ENCODE assay signal across 20 cellular contexts in the genomic region with DNA sequence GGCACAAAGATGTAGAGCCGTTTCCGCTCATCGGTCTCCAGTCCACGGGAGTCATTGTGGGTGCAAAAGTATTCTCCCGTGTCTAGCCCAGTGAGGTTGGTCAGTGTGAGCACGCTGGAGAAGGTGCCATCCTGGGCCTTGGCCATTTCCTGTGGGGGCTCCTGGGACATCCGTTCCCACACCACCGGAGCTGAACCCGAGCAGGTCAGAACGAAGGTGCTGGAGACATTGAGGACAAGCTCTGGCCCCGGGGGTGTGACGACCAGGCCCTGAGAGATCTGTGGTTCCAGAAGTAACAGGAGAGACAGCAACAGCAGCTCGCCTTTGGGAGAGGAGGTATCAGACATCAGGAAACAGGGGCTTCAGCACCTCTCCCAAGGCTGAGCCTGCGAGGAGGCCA. TPM values are rescaled to one million over a fixed set of nuclear protein-coding genes. Genes with fewer than 3 reads are reported as not detected.
DNase-seq lines count a peak whose midpoint lies in the region; ATAC-seq and TF ChIP-seq lines count a peak whose summit lies in the region.
"Had no signal": no experiment of that assay in that cellular context is flagged by ENCODE, and none has a peak within 500 bp of the region (broad histone marks: within the 10 kb centered on the region; RNA-seq: fewer than 3 reads in every experiment).

No MANE protein-coding gene starts in this region.

- H3K9ac ChIP-seq in fibroblast of lung (ENCODE audit: insufficient read depth, low read length), result peak overlapping the region; percentile 13

- H3K4me2 ChIP-seq in fibroblast of lung (ENCODE audit: extremely low read depth, insufficient read depth, low read length) (no peak overlapping the region), osteoblast (ENCODE audit: insufficient read depth, low read length) (no peak overlapping the region)

- H2AFZ ChIP-seq in fibroblast of lung (ENCODE audit: low read length) (no peak overlapping the region), osteoblast (ENCODE audit: low read length) (no peak overlapping the region)

- WGBS in tibial nerve, 2 donors, result 71 to 87% methylated on average over 14 of the region's 14 CpGs

- TF ChIP-seq CTCF in ascending aorta (IDR thresholded peaks at IDR 0.05), result no peak
- no peak for TF ChIP-seq CTCF in fibroblast of lung (conservative IDR thresholded peaks at IDR 0.05 in 1 of 2, IDR thresholded peaks at IDR 0.05 in 1 of 2; ENCODE audit: low read depth in 1 of 2, low read length in 2 of 2)
- no peak for TF ChIP-seq CTCF in osteoblast (IDR thresholded peaks at IDR 0.05; ENCODE audit: extremely low read depth, low read depth, low read length)
- TF ChIP-seq CTCF in tibial nerve (IDR thresholded peaks at IDR 0.05), result no peak

- H3K4me1 ChIP-seq in ascending aorta (peaks cover 57 to 89% of the 10 kb centered on the region in 2 donors), fibroblast of lung (ENCODE audit: control insufficient read depth, extremely low read depth, insufficient read depth, low read length) (peaks cover 85% of the 10 kb centered on the region), osteoblast (ENCODE audit: insufficient read depth, low read length) (peaks cover 65% of the 10 kb centered on the region), tibial nerve (peaks cover 0 to 94% (median 47%) of the 10 kb centered on the region in 4 donors)

- H3K36me3 ChIP-seq in ascending aorta (peaks cover 21 to 56% of the 10 kb centered on the region in 2 donors), fibroblast of lung (ENCODE audit: control insufficient read depth, insufficient read depth, low read length) (peaks cover 42% of the 10 kb centered on the region), osteoblast (ENCODE audit: insufficient read depth, low read length) (peaks cover 59% of the 10 kb centered on the region), tibial nerve (peaks cover 0 to 63% (median 0%) of the 10 kb centered on the region in 3 donors)

- H4K20me1 ChIP-seq in fibroblast of lung (ENCODE audit: control insufficient read depth, extremely low read depth, insufficient read depth, low read length), result no peaks in the 10 kb centered on the region
- H4K20me1 ChIP-seq in osteoblast (ENCODE audit: insufficient read depth, low read length), result no peaks in the 10 kb centered on the region

- DNase-seq in ascending aorta (ENCODE audit: low spot score in 2 of 2) (no peak), fibroblast of lung (ENCODE audit: low read depth in 2 of 2) (no peak), osteoblast (ENCODE audit: insufficient read length, low spot score, missing footprints) (peak; percentile 30), tibial nerve (ENCODE audit: low spot score in 2 of 2) (no peak), NK-92 (lab: John Stamatoyannopoulos, UW; ENCODE audit: unreplicated experiment) (no peak), NCI-H1930 (lab: John Stamatoyannopoulos, UW) (no peak)
- DNase-seq: activated CD4-positive, alpha-beta memory T cell treated with anti-CD3 and anti-CD28 coated beads for 36 hours; activated T-cell treated with anti-CD3 and anti-CD28 coated beads, Interleukin-2, amount 50 U/mL, for 1 hour; AML-193; brain microvascular endothelial cell; COR-L47; glutamatergic neuron; MG63; naive thymus-derived CD8-positive, alpha-beta T cell; NCI-H1694 treated with DMSO at 0.1 percent for 48 hours had no signal

- H3K27ac ChIP-seq in ascending aorta, result peak overlapping the region; percentile 98 to 99
- H3K27ac ChIP-seq in fibroblast of lung (ENCODE audit: insufficient read depth, low read length), result peak overlapping the region; percentile 99
- peak overlapping the region; percentile 60 for H3K27ac ChIP-seq in osteoblast (ENCODE audit: low read depth, low read length)
- peak overlapping the region in 3 of 4 donors; percentile 60 to 99 (median 97) for H3K27ac ChIP-seq in tibial nerve
- H3K27ac ChIP-seq: brain microvascular endothelial cell had no signal

- H3K79me2 ChIP-seq in fibroblast of lung (ENCODE audit: control insufficient read depth, insufficient read depth, low read length) (peaks cover 66% of the 10 kb centered on the region), osteoblast (ENCODE audit: insufficient read depth, low read length) (peaks cover 55% of the 10 kb centered on the region)

- intact Hi-C loops in ascending aorta (cut with DNase I), result loop anchor here (10.0 kb wide), 1 partner anchor 1539 kb away; no protein-coding TSS in a partner anchor

- no peak for TF ChIP-seq POLR2A in tibial nerve (IDR thresholded peaks at IDR 0.05)

- no peaks in the 10 kb centered on the region for H3K9me3 ChIP-seq in ascending aorta
- H3K9me3 ChIP-seq in fibroblast of lung (ENCODE audit: control insufficient read depth, insufficient read depth, low read depth, low read length), result no peaks in the 10 kb centered on the region
- no peaks in the 10 kb centered on the region for H3K9me3 ChIP-seq in osteoblast (ENCODE audit: low read depth, low read length)
- H3K9me3 ChIP-seq in tibial nerve, result no peaks in the 10 kb centered on the region
- H3K9me3 ChIP-seq: MG63 had no signal

- no peak for ATAC-seq in HG03045 (IDR thresholded peaks at IDR 0.05; ENCODE audit: unreplicated experiment)
- ATAC-seq: naive thymus-derived CD8-positive, alpha-beta T cell had no signal

- no peak for TF ChIP-seq EP300 in tibial nerve (IDR thresholded peaks at IDR 0.05)

- H3K4me3 ChIP-seq in ascending aorta (no peak overlapping the region), fibroblast of lung (replicated peaks in 1 of 4; ENCODE audit: control extremely low read depth in 1 of 4, insufficient read depth in 1 of 4, low read depth in 3 of 4, low read length in 4 of 4) (no peak overlapping the region), osteoblast (ENCODE audit: insufficient read depth, low read length) (no peak overlapping the region), tibial nerve (no peak overlapping the region)
- H3K4me3 ChIP-seq: MG63 had no signal

- H3K27me3 ChIP-seq in ascending aorta (no peaks in the 10 kb centered on the region), fibroblast of lung (ENCODE audit: control insufficient read depth, insufficient read depth, low read length) (no peaks in the 10 kb centered on the region), osteoblast (ENCODE audit: insufficient read depth, low read length) (no peaks in the 10 kb centered on the region), tibial nerve (no peaks in the 10 kb centered on the region)
- H3K27me3 ChIP-seq: brain microvascular endothelial cell, MG63 had no signal

RNA-seq across cellular contexts. Expression of gene PDGFRB, which starts 20.1 kb away (rescaled TPM):
- total RNA-seq in ascending aorta, result 341 TPM
- 151 and 231 TPM in 2 replicates for total RNA-seq in fibroblast of lung
- polyA plus RNA-seq in fibroblast of lung, result 77.4 and 347 TPM in 2 replicates
- polyA plus RNA-seq in fibroblast of lung (2012), result 109 and 618 TPM in 2 replicates
- 549 and 2,332 TPM in 2 replicates for polyA minus RNA-seq in fibroblast of lung (ENCODE audit: low replicate concordance)
- 531 and 567 TPM in 2 replicates for total RNA-seq in osteoblast
- total RNA-seq in tibial nerve, result 100 to 1,000 TPM; 171 to 354 (median 217) TPM

RNA-seq across cellular contexts. Expression of gene CDX1, which starts 31.0 kb away (rescaled TPM):
- not detected for total RNA-seq in ascending aorta
- under 0.01 and 0.33 TPM in 2 replicates for total RNA-seq in fibroblast of lung
- polyA plus RNA-seq in fibroblast of lung, result 0.09 and 1.8 TPM in 2 replicates
- polyA plus RNA-seq in fibroblast of lung (2012), result 1.6 TPM in 1 of 2 replicates, not detected in the other
- polyA minus RNA-seq in fibroblast of lung (ENCODE audit: low replicate concordance), result 1.5 TPM in 1 of 2 replicates, not detected in the other
- 0.29 and 0.36 TPM in 2 replicates for total RNA-seq in osteoblast
- 1 to 10 TPM in 1 of 4 donors, under 1 TPM in 1, not detected in 2; 0.22 to 2.5 TPM for total RNA-seq in tibial nerve
- total RNA-seq: activated CD4-positive, alpha-beta memory T cell treated with anti-CD3 and anti-CD28 coated beads for 36 hours; naive thymus-derived CD8-positive, alpha-beta T cell; NCI-H460; T-helper 1 cell treated with Interleukin-12 subunit alpha and Interleukin-12 subunit beta and Interleukin-4 antibody, amounts not matched to agents 30 ng/mL and 1 ng/mL, for 36 hours; ureter had no signal
- polyA plus RNA-seq: naive thymus-derived CD8-positive, alpha-beta T cell had no signal

RNA-seq across cellular contexts. Expression of gene CSF1R, which starts 49.2 kb away (rescaled TPM):
- total RNA-seq in ascending aorta, result 70.9 TPM
- not detected in 2 replicates for total RNA-seq in fibroblast of lung
- polyA plus RNA-seq in fibroblast of lung, result 0.07 and 0.15 TPM in 2 replicates
- polyA plus RNA-seq in fibroblast of lung (2012), result 0.22 and 0.24 TPM in 2 replicates
- not detected in 2 replicates for polyA minus RNA-seq in fibroblast of lung (ENCODE audit: low replicate concordance)
- 0.36 and 0.88 TPM in 2 replicates for total RNA-seq in osteoblast
- 10 to 100 TPM; 35.4 to 57.9 (median 45.3) TPM for total RNA-seq in tibial nerve
- total RNA-seq: NCI-H460 had no signal

RNA-seq across cellular contexts. Expression of gene SLC6A7, which starts 54.3 kb away (rescaled TPM):
- total RNA-seq in ascending aorta, result not detected
- total RNA-seq in fibroblast of lung, result not detected in 2 replicates
- polyA plus RNA-seq in fibroblast of lung, result 0.02 TPM in 1 of 2 replicates, not detected in the other
- polyA plus RNA-seq in fibroblast of lung (2012), result 0.03 TPM in 1 of 2 replicates, not detected in the other
- polyA minus RNA-seq in fibroblast of lung (ENCODE audit: low replicate concordance), result not detected in 2 replicates
- total RNA-seq in osteoblast, result under 0.01 TPM in 1 of 2 replicates, not detected in the other
- total RNA-seq in tibial nerve, result not detected
- total RNA-seq: activated CD4-positive, alpha-beta memory T cell treated with anti-CD3 and anti-CD28 coated beads for 36 hours; naive thymus-derived CD8-positive, alpha-beta T cell; T-helper 1 cell treated with Interleukin-12 subunit alpha and Interleukin-12 subunit beta and Interleukin-4 antibody, amounts not matched to agents 30 ng/mL and 1 ng/mL, for 36 hours had no signal
- polyA plus RNA-seq: esophagus; naive thymus-derived CD8-positive, alpha-beta T cell had no signal

Comparison
In these comparisons a context has a peak if more than half of its experiments do, and no peak if none do; other contexts are left out.
1. RNA of gene CSF1R, which starts 49.2 kb away (total RNA-seq): 70.9 TPM in ascending aorta (single experiment) and 35.4 to 57.9 TPM in tibial nerve; 0.36 to 0.88 TPM in osteoblast and not detected in fibroblast of lung; every median in the first group is over 10 times any median in the second.
2. Peak in every context shown above with its lines, with median percentiles within 50 percentile points of each other: H3K27ac ChIP-seq.